In genomic region chr7:84682543-84682942, GRCh38 we compare ENCODE assay signal across 22 cellular contexts.
DNase-seq lines count a peak whose midpoint lies in the region; ATAC-seq, FAIRE-seq and TF ChIP-seq lines count a peak whose summit lies in the region.
"Had no signal": no experiment of that assay in that cellular context is flagged by ENCODE, and none has a peak within 500 bp of the region (broad histone marks: within the 10 kb centered on the region; RNA-seq: fewer than 3 reads in every experiment).

No MANE protein-coding gene starts in this region.

- no peaks in the 10 kb centered on the region for H3K9me3 ChIP-seq in HCT116 (ENCODE audit: control insufficient read depth in 1 of 2, insufficient read depth in 1 of 2, low read depth in 1 of 2, low read length in 2 of 2)
- no peaks in the 10 kb centered on the region for H3K9me3 ChIP-seq in keratinocyte (ENCODE audit: control insufficient read depth, low read depth, low read length)
- no peaks in the 10 kb centered on the region for H3K9me3 ChIP-seq in osteoblast (ENCODE audit: low read depth, low read length)
- no peaks in the 10 kb centered on the region for H3K9me3 ChIP-seq in ascending aorta
- H3K9me3 ChIP-seq: Caco-2, HAP-1 had no signal

- TF ChIP-seq POLR2A in HCT116 (IDR thresholded peaks at IDR 0.05; ENCODE audit: borderline replicate concordance, extremely low read depth, insufficient read depth, insufficient read length), result no peak

- TF ChIP-seq RAD21 in HCT116 (IDR thresholded peaks at IDR 0.05; ENCODE audit: low read depth), result no peak

- H3K27me3 ChIP-seq in HCT116 (ENCODE audit: insufficient read depth, low read length) (no peaks in the 10 kb centered on the region), keratinocyte (ENCODE audit: control insufficient read depth, extremely low read depth, insufficient read depth, low read length) (no peaks in the 10 kb centered on the region), osteoblast (ENCODE audit: insufficient read depth, low read length) (no peaks in the 10 kb centered on the region), ascending aorta (no peaks in the 10 kb centered on the region)

- TF ChIP-seq CTCF in HCT116 (IDR thresholded peaks at IDR 0.05 in 2 of 3, conservative IDR thresholded peaks at IDR 0.05 in 1 of 3; ENCODE audit: borderline replicate concordance in 1 of 3, insufficient read depth in 1 of 3, low read depth in 2 of 3, low read length in 2 of 3) (no peak), keratinocyte (optimal IDR thresholded peaks at IDR 0.05 in 1 of 3, IDR thresholded peaks at IDR 0.05 in 1 of 3, conservative IDR thresholded peaks at IDR 0.05 in 1 of 3; ENCODE audit: extremely low read depth in 1 of 3, insufficient read depth in 2 of 3, low read length in 3 of 3) (no peak), osteoblast (IDR thresholded peaks at IDR 0.05; ENCODE audit: extremely low read depth, low read depth, low read length) (no peak), ascending aorta (IDR thresholded peaks at IDR 0.05) (no peak)

- H3K4me2 ChIP-seq in HCT116 (ENCODE audit: low read length) (no peak overlapping the region), keratinocyte (ENCODE audit: control insufficient read depth, extremely low read depth, insufficient read depth, low read depth, low read length) (no peak overlapping the region), osteoblast (ENCODE audit: insufficient read depth, low read length) (no peak overlapping the region)

- no peaks in the 10 kb centered on the region for H3K9me1 ChIP-seq in keratinocyte (ENCODE audit: control insufficient read depth, extremely low read depth, insufficient read depth, low read length)

- dilution Hi-C loops in keratinocyte (cut with MboI; ENCODE audit: extremely low pct_ligation_motif_present, low sequenced_read_pairs), result no loop called here

- POLR2A ChIA-PET in HCT116 (lab: Charles Lee), result no interaction called here

- H3K79me2 ChIP-seq in HCT116 (ENCODE audit: insufficient read depth, low read length) (no peaks in the 10 kb centered on the region), keratinocyte (ENCODE audit: control insufficient read depth, insufficient read depth, low read length) (no peaks in the 10 kb centered on the region), osteoblast (ENCODE audit: insufficient read depth, low read length) (no peaks in the 10 kb centered on the region)

- H3K27ac ChIP-seq in HCT116 (ENCODE audit: low read depth, low read length) (no peak overlapping the region), keratinocyte (ENCODE audit: control insufficient read depth, insufficient read depth, low read length) (no peak overlapping the region), osteoblast (ENCODE audit: low read depth, low read length) (no peak overlapping the region), ascending aorta (no peak overlapping the region)
- H3K27ac ChIP-seq: C4-2B had no signal

- no peak for FAIRE-seq in keratinocyte (lab: Jason Lieb, UNC)
- FAIRE-seq: D721Med, GM12892, GM18507, H1, HTR-8/SVneo had no signal

- H3K4me1 ChIP-seq in HCT116 (ENCODE audit: control insufficient read depth in 1 of 2, insufficient read depth in 2 of 2, low read length in 2 of 2), result no peaks in the 10 kb centered on the region
- peaks cover 15% of the 10 kb centered on the region for H3K4me1 ChIP-seq in keratinocyte (ENCODE audit: control insufficient read depth, extremely low read depth, insufficient read depth, low read length)
- H3K4me1 ChIP-seq in osteoblast (ENCODE audit: insufficient read depth, low read length), result peaks cover 6% of the 10 kb centered on the region
- H3K4me1 ChIP-seq in ascending aorta, result no peaks in the 10 kb centered on the region
- H3K4me1 ChIP-seq: Caco-2, HAP-1 had no signal

- H2AFZ ChIP-seq in HCT116 (ENCODE audit: low read depth, low read length, poor library complexity, severe bottlenecking) (peak overlapping the region; percentile 6), keratinocyte (ENCODE audit: control insufficient read depth, low read length) (peak overlapping the region; percentile 35), osteoblast (ENCODE audit: low read length) (peak overlapping the region; percentile 27)

- BruUV-seq in HCT116 (replicated peaks; lab: Mats Ljungman, UMichigan), result no TSS peak

- no peaks in the 10 kb centered on the region for H4K20me1 ChIP-seq in HCT116 (ENCODE audit: insufficient read depth)
- no peaks in the 10 kb centered on the region for H4K20me1 ChIP-seq in keratinocyte (ENCODE audit: control insufficient read depth, extremely low read depth, insufficient read depth, low read length)
- no peaks in the 10 kb centered on the region for H4K20me1 ChIP-seq in osteoblast (ENCODE audit: insufficient read depth, low read length)

- DNase-seq in HCT116 (ENCODE audit: low read depth, low spot score) (no peak), MV-4-11 (lab: John Stamatoyannopoulos, UW) (peak; percentile 10), keratinocyte (ENCODE audit: low read depth, low spot score) (no peak), osteoblast (ENCODE audit: insufficient read length, low spot score, missing footprints) (no peak), ascending aorta (ENCODE audit: low spot score in 2 of 2) (no peak), NCI-H1092 treated with DMSO at 0.1 percent for 48 hours (lab: John Stamatoyannopoulos, UW) (no peak), NCI-H2081 (lab: John Stamatoyannopoulos, UW) (no peak)
- DNase-seq: ACHN; AML-193; Caco-2; CD4-positive, alpha-beta T cell; GDM1; IMR-90; KG1 had no signal

- no peaks in the 10 kb centered on the region for H3K9me2 ChIP-seq in HCT116 (ENCODE audit: insufficient read depth)

- CTCF ChIA-PET in HCT116 (lab: Charles Lee), result no interaction called here

- intact Hi-C loops in HCT116 (cut with micrococcal nuclease) (no loop called here), ascending aorta (cut with DNase I) (no loop called here)

- RAD21 ChIA-PET in HCT116 (lab: Charles Lee; ENCODE audit: low non-redundant PET in 1 of 2, low total read pairs in 2 of 2, uncharacterized antibody in 2 of 2, unreplicated experiment in 2 of 2), result no interaction called here

- no peaks in the 10 kb centered on the region for H3K36me3 ChIP-seq in HCT116 (ENCODE audit: control insufficient read depth in 1 of 2, insufficient read depth in 2 of 2, low read length in 2 of 2)
- H3K36me3 ChIP-seq in keratinocyte (ENCODE audit: control insufficient read depth in 2 of 2, extremely low read depth in 1 of 2, insufficient read depth in 2 of 2, low read length in 2 of 2), result no peaks in the 10 kb centered on the region
- H3K36me3 ChIP-seq in osteoblast (ENCODE audit: insufficient read depth, low read length), result no peaks in the 10 kb centered on the region
- no peaks in the 10 kb centered on the region for H3K36me3 ChIP-seq in ascending aorta
- H3K36me3 ChIP-seq: HAP-1 had no signal

- H3K9ac ChIP-seq in HCT116 (ENCODE audit: low read length), result no peak overlapping the region
- no peak overlapping the region for H3K9ac ChIP-seq in keratinocyte (ENCODE audit: control insufficient read depth, extremely low read depth, insufficient read depth, low read length)

- ATAC-seq in HCT116 (no peak), GM19395 (IDR thresholded peaks at IDR 0.05; ENCODE audit: unreplicated experiment) (no peak)

- H3K4me3 ChIP-seq in HCT116 (replicated peaks in 1 of 2; ENCODE audit: low read depth in 1 of 2, low read length in 2 of 2) (no peak overlapping the region), keratinocyte (ENCODE audit: control insufficient read depth in 2 of 3, extremely low read depth in 1 of 3, insufficient read depth in 2 of 3, low read depth in 1 of 3, low read length in 3 of 3) (no peak overlapping the region), osteoblast (ENCODE audit: insufficient read depth, low read length) (no peak overlapping the region), ascending aorta (no peak overlapping the region)
- H3K4me3 ChIP-seq: HAP-1 had no signal

TF ChIP-seq in HCT116, 20 proteins besides CTCF, POLR2A, EP300 and RAD21:
- TF ChIP-seq CEBPB (IDR thresholded peaks at IDR 0.05; ENCODE audit: low read depth) (no peak), SIN3A (IDR thresholded peaks at IDR 0.05; ENCODE audit: low read depth) (no peak), POLR2AphosphoS5 (IDR thresholded peaks at IDR 0.05; ENCODE audit: low read depth, low read length) (no peak), REST (IDR thresholded peaks at IDR 0.05; ENCODE audit: low read depth) (no peak), CBX3 (IDR thresholded peaks at IDR 0.05; ENCODE audit: low read depth) (no peak), ZNF274 (IDR thresholded peaks at IDR 0.05; ENCODE audit: low read depth, low read length) (no peak), MAX (IDR thresholded peaks at IDR 0.05) (no peak), ZFX (IDR thresholded peaks at IDR 0.05) (no peak)
- TF ChIP-seq, protein P1, sequence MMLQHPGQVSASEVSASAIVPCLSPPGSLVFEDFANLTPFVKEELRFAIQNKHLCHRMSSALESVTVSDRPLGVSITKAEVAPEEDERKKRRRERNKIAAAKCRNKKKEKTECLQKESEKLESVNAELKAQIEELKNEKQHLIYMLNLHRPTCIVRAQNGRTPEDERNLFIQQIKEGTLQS (IDR thresholded peaks at IDR 0.05), result no peak
TF ChIP-seq in HCT116: peak in this region for 0.
